In genomic region chr12:49961111-49961922, GRCh38 we compare ENCODE assay signal across 2 cellular contexts.
TF ChIP-seq lines count a peak whose summit lies in the region.

AQP5 (plus strand) TSS chr12:49961872; CDS start chr12:49962018, 146 bp downstream.

TF ChIP-seq in SK-N-SH, 30 proteins besides CTCF, POLR2A, EP300 and RAD21:
- no peak for TF ChIP-seq REST (IDR thresholded peaks at IDR 0.05; ENCODE audit: low read depth, low read length)
- no peak for TF ChIP-seq USF1 (IDR thresholded peaks at IDR 0.05; ENCODE audit: borderline replicate concordance, low read depth)
- no peak for TF ChIP-seq SIN3A (IDR thresholded peaks at IDR 0.05; ENCODE audit: borderline replicate concordance, low read depth, low read length)
- no peak for TF ChIP-seq ZBTB33 (IDR thresholded peaks at IDR 0.05; ENCODE audit: borderline replicate concordance, low read depth)
- no peak for TF ChIP-seq USF2 (IDR thresholded peaks at IDR 0.05; ENCODE audit: borderline replicate concordance, low read depth, low read length)
- TF ChIP-seq RFX5 (IDR thresholded peaks at IDR 0.05; ENCODE audit: low read length), result no peak
- no peak for TF ChIP-seq POLR2AphosphoS5 (IDR thresholded peaks at IDR 0.05; ENCODE audit: low read depth, low read length)
- no peak for TF ChIP-seq GATA2 (CRISPR knock-in tag; IDR thresholded peaks at IDR 0.05)
- no peak for TF ChIP-seq YY1 (IDR thresholded peaks at IDR 0.05; ENCODE audit: low read depth)
- TF ChIP-seq MEF2A (IDR thresholded peaks at IDR 0.05; ENCODE audit: borderline replicate concordance, low read depth), result no peak
- TF ChIP-seq NRF1 (IDR thresholded peaks at IDR 0.05; ENCODE audit: low read depth, low read length), result no peak
- TF ChIP-seq NFIC (IDR thresholded peaks at IDR 0.05; ENCODE audit: borderline replicate concordance), result no peak
- TF ChIP-seq TCF12 (IDR thresholded peaks at IDR 0.05), result no peak
- TF ChIP-seq RCOR1 (IDR thresholded peaks at IDR 0.05; ENCODE audit: low read length), result no peak
- no peak for TF ChIP-seq FOXM1 (IDR thresholded peaks at IDR 0.05; ENCODE audit: low read depth)

TF ChIP-seq in SK-N-SH treated with all-trans-retinoic acid at 6 μM for 48 hours, 23 proteins besides CTCF, POLR2A, EP300 and RAD21 (continued from another document):
- no peak for TF ChIP-seq CREB5 (CRISPR knock-in tag; IDR thresholded peaks at IDR 0.05; ENCODE audit: low read depth)
